ENCODE assay signal across 2 cellular contexts in the genomic region with DNA sequence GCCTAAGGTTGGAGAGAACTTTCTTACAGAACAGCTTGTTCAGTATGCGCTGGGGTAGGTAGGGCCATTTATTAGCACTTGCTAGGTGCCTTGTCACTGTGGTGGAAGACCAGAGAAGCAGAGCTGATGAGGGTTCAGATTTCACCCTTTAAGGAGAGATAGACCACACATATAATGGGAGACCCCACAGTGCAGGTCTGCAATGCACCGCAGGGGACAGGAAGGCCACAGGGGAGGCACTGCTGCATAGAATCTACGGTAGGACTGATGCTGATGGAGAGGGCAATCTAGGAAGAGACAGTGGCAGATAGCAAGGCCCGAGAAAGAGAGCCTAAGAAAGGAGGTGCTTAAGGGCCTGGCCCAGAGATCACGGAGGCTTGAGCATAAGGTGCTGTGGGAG.
TF ChIP-seq lines count a peak whose summit lies in the region.

No MANE protein-coding gene starts in this region.

TF ChIP-seq in HepG2, 621 proteins besides CTCF, POLR2A, EP300 and RAD21:
- TF ChIP-seq NR2C2 (CRISPR knock-in tag; IDR thresholded peaks at IDR 0.05; ENCODE audit: borderline replicate concordance) (no peak), ZNF143 (CRISPR knock-in tag; IDR thresholded peaks at IDR 0.05) (no peak), RCOR2 (CRISPR knock-in tag; IDR thresholded peaks at IDR 0.05) (no peak), NFATC3 (CRISPR knock-in tag; IDR thresholded peaks at IDR 0.05) (no peak), ZBTB3 (CRISPR knock-in tag; IDR thresholded peaks at IDR 0.05; ENCODE audit: borderline replicate concordance, low read depth) (no peak), FOXJ3 (CRISPR knock-in tag; IDR thresholded peaks at IDR 0.05; ENCODE audit: borderline replicate concordance) (no peak), DPF2 (CRISPR knock-in tag; IDR thresholded peaks at IDR 0.05; ENCODE audit: borderline replicate concordance, low read depth) (no peak)
- TF ChIP-seq, protein P1, sequence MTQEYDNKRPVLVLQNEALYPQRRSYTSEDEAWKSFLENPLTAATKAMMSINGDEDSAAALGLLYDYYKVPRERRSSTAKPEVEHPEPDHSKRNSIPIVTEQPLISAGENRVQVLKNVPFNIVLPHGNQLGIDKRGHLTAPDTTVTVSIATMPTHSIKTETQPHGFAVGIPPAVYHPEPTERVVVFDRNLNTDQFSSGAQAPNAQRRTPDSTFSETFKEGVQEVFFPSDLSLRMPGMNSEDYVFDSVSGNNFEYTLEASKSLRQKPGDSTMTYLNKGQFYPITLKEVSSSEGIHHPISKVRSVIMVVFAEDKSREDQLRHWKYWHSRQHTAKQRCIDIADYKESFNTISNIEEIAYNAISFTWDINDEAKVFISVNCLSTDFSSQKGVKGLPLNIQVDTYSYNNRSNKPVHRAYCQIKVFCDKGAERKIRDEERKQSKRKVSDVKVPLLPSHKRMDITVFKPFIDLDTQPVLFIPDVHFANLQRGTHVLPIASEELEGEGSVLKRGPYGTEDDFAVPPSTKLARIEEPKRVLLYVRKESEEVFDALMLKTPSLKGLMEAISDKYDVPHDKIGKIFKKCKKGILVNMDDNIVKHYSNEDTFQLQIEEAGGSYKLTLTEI (CRISPR knock-in tag; conservative IDR thresholded peaks at IDR 0.05) = no peak
- TF ChIP-seq, protein P2, sequence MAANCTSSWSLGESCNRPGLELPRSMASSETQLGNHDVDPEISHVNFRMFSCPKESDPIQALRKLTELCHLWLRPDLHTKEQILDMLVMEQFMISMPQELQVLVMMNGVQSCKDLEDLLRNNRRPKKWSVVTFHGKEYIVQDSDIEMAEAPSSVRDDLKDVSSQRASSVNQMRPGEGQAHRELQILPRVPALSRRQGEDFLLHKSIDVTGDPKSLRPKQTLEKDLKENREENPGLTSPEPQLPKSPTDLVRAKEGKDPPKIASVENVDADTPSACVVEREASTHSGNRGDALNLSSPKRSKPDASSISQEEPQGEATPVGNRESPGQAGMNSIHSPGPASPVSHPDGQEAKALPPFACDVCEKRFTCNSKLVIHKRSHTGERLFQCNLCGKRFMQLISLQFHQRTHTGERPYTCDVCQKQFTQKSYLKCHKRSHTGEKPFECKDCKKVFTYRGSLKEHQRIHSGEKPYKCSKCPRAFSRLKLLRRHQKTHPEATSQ (CRISPR knock-in tag; IDR thresholded peaks at IDR 0.05; ENCODE audit: borderline replicate concordance) = no peak
- TF ChIP-seq, protein P3, sequence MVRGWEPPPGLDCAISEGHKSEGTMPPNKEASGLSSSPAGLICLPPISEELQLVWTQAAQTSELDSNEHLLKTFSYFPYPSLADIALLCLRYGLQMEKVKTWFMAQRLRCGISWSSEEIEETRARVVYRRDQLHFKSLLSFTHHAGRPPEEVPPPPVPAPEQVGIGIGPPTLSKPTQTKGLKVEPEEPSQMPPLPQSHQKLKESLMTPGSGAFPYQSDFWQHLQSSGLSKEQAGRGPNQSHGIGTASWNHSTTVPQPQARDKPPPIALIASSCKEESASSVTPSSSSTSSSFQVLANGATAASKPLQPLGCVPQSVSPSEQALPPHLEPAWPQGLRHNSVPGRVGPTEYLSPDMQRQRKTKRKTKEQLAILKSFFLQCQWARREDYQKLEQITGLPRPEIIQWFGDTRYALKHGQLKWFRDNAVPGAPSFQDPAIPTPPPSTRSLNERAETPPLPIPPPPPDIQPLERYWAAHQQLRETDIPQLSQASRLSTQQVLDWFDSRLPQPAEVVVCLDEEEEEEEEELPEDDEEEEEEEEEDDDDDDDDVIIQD (CRISPR knock-in tag; IDR thresholded peaks at IDR 0.05; ENCODE audit: low read depth) = no peak
- TF ChIP-seq, protein P4, sequence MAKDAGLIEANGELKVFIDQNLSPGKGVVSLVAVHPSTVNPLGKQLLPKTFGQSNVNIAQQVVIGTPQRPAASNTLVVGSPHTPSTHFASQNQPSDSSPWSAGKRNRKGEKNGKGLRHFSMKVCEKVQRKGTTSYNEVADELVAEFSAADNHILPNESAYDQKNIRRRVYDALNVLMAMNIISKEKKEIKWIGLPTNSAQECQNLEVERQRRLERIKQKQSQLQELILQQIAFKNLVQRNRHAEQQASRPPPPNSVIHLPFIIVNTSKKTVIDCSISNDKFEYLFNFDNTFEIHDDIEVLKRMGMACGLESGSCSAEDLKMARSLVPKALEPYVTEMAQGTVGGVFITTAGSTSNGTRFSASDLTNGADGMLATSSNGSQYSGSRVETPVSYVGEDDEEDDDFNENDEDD (CRISPR knock-in tag; IDR thresholded peaks at IDR 0.05; ENCODE audit: borderline replicate concordance) = no peak

TF ChIP-seq in K562, 482 proteins besides CTCF, POLR2A, EP300 and RAD21:
- TF ChIP-seq KLF13 (tag; IDR thresholded peaks at IDR 0.05; ENCODE audit: borderline replicate concordance, low read depth) = no peak
- no peak for TF ChIP-seq HDGF (IDR thresholded peaks at IDR 0.05)
- TF ChIP-seq RBM34 (IDR thresholded peaks at IDR 0.05; ENCODE audit: borderline replicate concordance, insufficient read depth, low read length) = no peak
- no peak for TF ChIP-seq ZNF282 (CRISPR knock-in tag; IDR thresholded peaks at IDR 0.05)
- TF ChIP-seq, protein P5, sequence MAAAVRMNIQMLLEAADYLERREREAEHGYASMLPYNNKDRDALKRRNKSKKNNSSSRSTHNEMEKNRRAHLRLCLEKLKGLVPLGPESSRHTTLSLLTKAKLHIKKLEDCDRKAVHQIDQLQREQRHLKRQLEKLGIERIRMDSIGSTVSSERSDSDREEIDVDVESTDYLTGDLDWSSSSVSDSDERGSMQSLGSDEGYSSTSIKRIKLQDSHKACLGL (CRISPR knock-in tag; IDR thresholded peaks at IDR 0.05; ENCODE audit: borderline replicate concordance, poor library complexity, severe bottlenecking) = no peak
- no peak for TF ChIP-seq KDM2B (CRISPR knock-in tag; IDR thresholded peaks at IDR 0.05)
- no peak for TF ChIP-seq MCM2 (IDR thresholded peaks at IDR 0.05; ENCODE audit: low read depth)
- TF ChIP-seq SMAD1 (IDR thresholded peaks at IDR 0.05; ENCODE audit: low read depth, low read length, partially characterized antibody) = no peak
- no peak for TF ChIP-seq ZNF79 (CRISPR knock-in tag; IDR thresholded peaks at IDR 0.05; ENCODE audit: low read depth)
- TF ChIP-seq, protein P6, sequence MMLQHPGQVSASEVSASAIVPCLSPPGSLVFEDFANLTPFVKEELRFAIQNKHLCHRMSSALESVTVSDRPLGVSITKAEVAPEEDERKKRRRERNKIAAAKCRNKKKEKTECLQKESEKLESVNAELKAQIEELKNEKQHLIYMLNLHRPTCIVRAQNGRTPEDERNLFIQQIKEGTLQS (IDR thresholded peaks at IDR 0.05) = no peak
- TF ChIP-seq, protein P6 (CRISPR knock-in tag; conservative IDR thresholded peaks at IDR 0.05) = no peak
- no peak for TF ChIP-seq ZFX (CRISPR knock-in tag; IDR thresholded peaks at IDR 0.05)
- no peak for TF ChIP-seq ZNF780A (CRISPR knock-in tag; IDR thresholded peaks at IDR 0.05)
- TF ChIP-seq GTF2A2 (tag; IDR thresholded peaks at IDR 0.05) = no peak
- TF ChIP-seq RBFOX2 (IDR thresholded peaks at IDR 0.05; ENCODE audit: low read depth, low read length) = no peak
- TF ChIP-seq KLF16 (IDR thresholded peaks at IDR 0.05) = no peak
- TF ChIP-seq CHCHD3 (CRISPR knock-in tag; IDR thresholded peaks at IDR 0.05) = no peak
- TF ChIP-seq RAD51 (IDR thresholded peaks at IDR 0.05; ENCODE audit: borderline replicate concordance, low read depth) = no peak
